27 cellular contexts compared by ENCODE assay signal in genomic region chr10:42596196-42596595, GRCh38.
"Had no signal": no experiment of that assay in that cellular context is flagged by ENCODE, and none has a peak within 500 bp of the region (broad histone marks: within the 10 kb centered on the region; RNA-seq: fewer than 3 reads in every experiment).

No MANE protein-coding gene starts in this region.

- H3K27ac Mint-ChIP-seq: activated CD4-positive, alpha-beta T cell treated with anti-CD3 and anti-CD28 coated beads, Interleukin-2, amount 10 ng/mL, durations not matched to agents 7 days and 5 days; activated CD8-positive, alpha-beta T cell treated with anti-CD3 and anti-CD28 coated beads for 36 hours; activated naive CD8-positive, alpha-beta T cell; activated T-helper 17 cell treated with anti-CD3 and anti-CD28 coated beads, Interleukin-2, amount 50 U/mL, for 72 hours; effector memory CD8-positive, alpha-beta T cell had no signal

- ATAC-seq: activated CD8-positive, alpha-beta T cell treated with anti-CD3 and anti-CD28 coated beads for 36 hours; activated T-cell treated with anti-CD3 and anti-CD28 coated beads, Interleukin-2, amount 50 U/mL, for 4 hours; activated T-helper 17 cell treated with anti-CD3 and anti-CD28 coated beads, Interleukin-2, amount 50 U/mL, for 72 hours; effector memory CD8-positive, alpha-beta T cell; foreskin keratinocyte; gastroesophageal sphincter had no signal

- H3K4me1 Mint-ChIP-seq: activated CD4-positive, alpha-beta T cell treated with anti-CD3 and anti-CD28 coated beads, Interleukin-2, amount 10 ng/mL, durations not matched to agents 7 days and 5 days; activated T-helper 17 cell treated with anti-CD3 and anti-CD28 coated beads, Interleukin-2, amount 50 U/mL, for 72 hours had no signal

- H3K27me3 ChIP-seq: brain microvascular endothelial cell, esophagus muscularis mucosa, foreskin keratinocyte, gastroesophageal sphincter had no signal

- H3K4me1 ChIP-seq: esophagus muscularis mucosa, foreskin keratinocyte, gastroesophageal sphincter had no signal

- H3K27ac ChIP-seq: brain microvascular endothelial cell, esophagus muscularis mucosa, foreskin keratinocyte, gastroesophageal sphincter had no signal

- DNase-seq: activated CD4-positive, alpha-beta T cell treated with anti-CD3 and anti-CD28 coated beads for 1 hour; activated CD4-positive, alpha-beta T cell treated with anti-CD3 and anti-CD28 coated beads for 4 hours; activated CD4-positive, alpha-beta T cell treated with anti-CD3 and anti-CD28 coated beads, Interleukin-2, amount 10 ng/mL, durations not matched to agents 7 days and 5 days; activated CD4-positive, alpha-beta T cell treated with anti-CD3 and anti-CD28 coated beads, Interleukin-2, amount 50 U/mL, for 48 hours; activated CD8-positive, alpha-beta memory T cell treated with anti-CD3 and anti-CD28 coated beads for 24 hours; activated CD8-positive, alpha-beta T cell treated with anti-CD3 and anti-CD28 coated beads for 36 hours; activated effector memory CD4-positive, alpha-beta T cell treated with Interleukin-2 at 50 U/mL for 16 hours; activated gamma-delta T cell treated with Interleukin-2 at 50 U/mL for 16 hours; activated naive CD4-positive, alpha-beta T cell treated with anti-CD3 and anti-CD28 coated beads, Interleukin-2, amount 50 U/mL, for 16 hours; activated naive CD4-positive, alpha-beta T cell treated with Interleukin-2 at 50 U/mL for 16 hours; activated T-cell treated with anti-CD3 and anti-CD28 coated beads, Interleukin-2, amount 50 U/mL, for 4 hours; amniotic stem cell; anterior cingulate cortex; brain microvascular endothelial cell; caudate nucleus; cortex of kidney; dermis blood vessel endothelial cell; effector CD4-positive, alpha-beta T cell; effector memory CD8-positive, alpha-beta T cell; erythroblast; foreskin keratinocyte; T-helper 2 cell had no signal

- H3K4me3 Mint-ChIP-seq: activated CD4-positive, alpha-beta T cell treated with anti-CD3 and anti-CD28 coated beads, Interleukin-2, amount 10 ng/mL, durations not matched to agents 7 days and 5 days; activated CD8-positive, alpha-beta T cell treated with anti-CD3 and anti-CD28 coated beads for 36 hours; activated naive CD8-positive, alpha-beta T cell; activated T-cell treated with anti-CD3 and anti-CD28 coated beads, Interleukin-2, amount 50 U/mL, for 4 hours; activated T-helper 17 cell treated with anti-CD3 and anti-CD28 coated beads, Interleukin-2, amount 50 U/mL, for 72 hours; effector memory CD8-positive, alpha-beta T cell had no signal

- H3K27me3 Mint-ChIP-seq: activated CD4-positive, alpha-beta T cell treated with anti-CD3 and anti-CD28 coated beads, Interleukin-2, amount 10 ng/mL, durations not matched to agents 7 days and 5 days; activated CD8-positive, alpha-beta T cell treated with anti-CD3 and anti-CD28 coated beads for 36 hours; activated naive CD8-positive, alpha-beta T cell; activated T-helper 17 cell treated with anti-CD3 and anti-CD28 coated beads, Interleukin-2, amount 50 U/mL, for 72 hours; effector memory CD8-positive, alpha-beta T cell had no signal

- FAIRE-seq: astrocyte had no signal

- H3K4me3 ChIP-seq: esophagus muscularis mucosa, gastroesophageal sphincter had no signal
